20 cellular contexts compared by ENCODE assay signal in the genomic region with DNA sequence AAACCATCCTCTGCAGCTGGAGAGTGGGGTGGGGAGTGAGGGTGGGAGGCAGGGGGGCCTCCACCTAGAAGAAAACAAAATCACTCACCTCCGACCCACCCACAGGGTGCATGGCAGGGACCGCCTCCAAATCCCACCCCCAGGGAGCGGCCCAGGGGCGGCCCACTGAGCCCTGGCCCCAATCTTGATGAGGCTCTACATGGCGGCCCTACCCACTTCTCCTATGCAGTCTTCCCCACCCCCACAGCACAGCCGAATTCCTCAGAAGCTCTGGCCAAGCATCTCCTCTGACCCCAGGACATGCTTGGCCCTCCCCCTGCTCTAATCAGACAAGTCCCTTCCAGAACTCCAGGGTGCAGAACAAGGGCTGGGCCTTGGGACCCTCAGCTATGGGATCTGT. TPM values are rescaled to one million over a fixed set of nuclear protein-coding genes. Genes with fewer than 3 reads are reported as not detected.
DNase-seq lines count a peak whose midpoint lies in the region; ATAC-seq and TF ChIP-seq lines count a peak whose summit lies in the region.
"Had no signal": no experiment of that assay in that cellular context is flagged by ENCODE, and none has a peak within 500 bp of the region (broad histone marks: within the 10 kb centered on the region; RNA-seq: fewer than 3 reads in every experiment).

No MANE protein-coding gene starts in this region.

- H2BK5ac ChIP-seq in neuronal stem cell (ENCODE audit: low read length), result peak overlapping the region; percentile 10

- no peak for DNase-seq in GM23338 (ENCODE audit: low spot score)
- no peak for DNase-seq in RWPE1 (ENCODE audit: low spot score)
- peak; percentile 72 for DNase-seq in endodermal cell
- DNase-seq in neuronal stem cell (ENCODE audit: low spot score), result no peak
- DNase-seq in GM23248, result no peak
- DNase-seq in NCI-H1694 treated with DMSO at 0.1 percent for 48 hours (lab: John Stamatoyannopoulos, UW), result no peak
- no peak for DNase-seq in suprapubic skin (ENCODE audit: low spot score in 2 of 2)
- DNase-seq: Calu3; CD8-positive, alpha-beta T cell; DMS153; GOT3; MM.1S; NCI-H1048; NCI-H1417 treated with DMSO at 0.1 percent for 48 hours; NCI-H187 treated with DMSO at 0.1 percent for 48 hours; NCI-H2227 treated with DMSO at 0.1 percent for 48 hours; NCI-H524; NCI-H774; NK-92 treated with Interleukin-12 subunit alpha and Interleukin-12 subunit beta, amount 100 ng/mL, for 24 hours had no signal

- H4K20me1 ChIP-seq in GM23338 (replicated peaks; ENCODE audit: insufficient read depth) (no peaks in the 10 kb centered on the region; the same call in 1 of the 2 replicates), GM23248 (ENCODE audit: insufficient read depth) (no peaks in the 10 kb centered on the region)
- H4K20me1 ChIP-seq: BLaER1 treated with 17β-estradiol and CSF1 and Interleukin-3, amounts not matched to agents 10 nM and 100 nM had no signal

- H2BK120ac ChIP-seq in neuronal stem cell (ENCODE audit: low read depth, low read length), result peak overlapping the region; percentile 44

- H3K4me1 Mint-ChIP-seq in GM23338, result peaks cover 21% of the 10 kb centered on the region
- peaks cover 30% of the 10 kb centered on the region for H3K4me1 Mint-ChIP-seq in endodermal cell

- no peak for TF ChIP-seq EP300 in suprapubic skin (IDR thresholded peaks at IDR 0.05)

- H3K4ac ChIP-seq in neuronal stem cell (ENCODE audit: low read length), result no peak overlapping the region

- ATAC-seq in GM23338, result peak; percentile 60
- ATAC-seq: CD8-positive, alpha-beta T cell had no signal

- H3K9me3 Mint-ChIP-seq in GM23338 (no peaks in the 10 kb centered on the region), endodermal cell (no peaks in the 10 kb centered on the region)
- H3K9me3 Mint-ChIP-seq: CD8-positive, alpha-beta T cell had no signal

- no peak overlapping the region for H3K23ac ChIP-seq in neuronal stem cell (ENCODE audit: low read depth, low read length, poor library complexity)

- H3K36me3 Mint-ChIP-seq in GM23338 (ENCODE audit: low read depth) (no peaks in the 10 kb centered on the region; the same call in 2 of the 3 replicates), endodermal cell (ENCODE audit: low read depth) (peaks cover 36% of the 10 kb centered on the region)

- peaks cover 15% of the 10 kb centered on the region for H3K27me3 Mint-ChIP-seq in GM23338 (ENCODE audit: insufficient read depth, low read depth, poor library complexity)
- peaks cover 7% of the 10 kb centered on the region for H3K27me3 Mint-ChIP-seq in endodermal cell (ENCODE audit: insufficient read depth)

- no peak for TF ChIP-seq POLR2A in suprapubic skin (IDR thresholded peaks at IDR 0.05)

- H3K9me2 ChIP-seq in GM23338 (ENCODE audit: insufficient read depth), result no peaks in the 10 kb centered on the region
- H3K9me2 ChIP-seq in GM23248 (ENCODE audit: insufficient read depth), result no peaks in the 10 kb centered on the region

- POLR2A ChIA-PET in RWPE1 (lab: Yijun Ruan, JAX; ENCODE audit: low non-redundant PET), result no interaction called here

- peaks cover 3% of the 10 kb centered on the region for H3K79me1 ChIP-seq in neuronal stem cell (ENCODE audit: low read depth, low read length)

- peak overlapping the region; percentile 70 for H3K18ac ChIP-seq in neuronal stem cell (ENCODE audit: low read length)

- no peak overlapping the region for H4K91ac ChIP-seq in neuronal stem cell (ENCODE audit: low read depth, low read length, poor library complexity)

- H3K9me3 ChIP-seq in endodermal cell (ENCODE audit: control insufficient read depth, low read length), result no peaks in the 10 kb centered on the region
- H3K9me3 ChIP-seq in neuronal stem cell (replicated peaks in 1 of 2; ENCODE audit: control insufficient read depth in 2 of 2, insufficient read depth in 1 of 2, low read depth in 1 of 2, low read length in 2 of 2), result no peaks in the 10 kb centered on the region
- H3K9me3 ChIP-seq in GM23248 (ENCODE audit: low read depth), result no peaks in the 10 kb centered on the region
- H3K9me3 ChIP-seq in suprapubic skin, result no peaks in the 10 kb centered on the region
- H3K9me3 ChIP-seq: BLaER1 treated with 17β-estradiol and CSF1 and Interleukin-3, amounts not matched to agents 10 nM and 100 nM had no signal

- peak overlapping the region; percentile 62 for H2BK15ac ChIP-seq in neuronal stem cell (ENCODE audit: low read length)

- H3K4me3 ChIP-seq in GM23338 (no peak overlapping the region), endodermal cell (ENCODE audit: low read length) (no peak overlapping the region), neuronal stem cell (ENCODE audit: low read length in 2 of 2) (no peak overlapping the region), GM23248 (no peak overlapping the region), suprapubic skin (no peak overlapping the region)
- H3K4me3 ChIP-seq: BLaER1 treated with 17β-estradiol and CSF1 and Interleukin-3, amounts not matched to agents 10 nM and 100 nM had no signal

- H2AFZ ChIP-seq in GM23338 (no peak overlapping the region), neuronal stem cell (ENCODE audit: low read length) (no peak overlapping the region), GM23248 (no peak overlapping the region)

- CTCF ChIA-PET in RWPE1 (lab: Yijun Ruan, JAX), result interaction anchor here (0.6 to 0.8 kb wide), 3 partner anchors 10 to 26 kb away, joined by 3 read pairs; no protein-coding TSS in a partner anchor

- H3K9ac ChIP-seq in endodermal cell (ENCODE audit: extremely low read depth, low read length, poor library complexity, severe bottlenecking) (no peak overlapping the region), neuronal stem cell (ENCODE audit: low read depth, low read length, poor library complexity) (no peak overlapping the region), GM23248 (no peak overlapping the region)
- H3K9ac ChIP-seq: BLaER1 treated with 17β-estradiol and CSF1 and Interleukin-3, amounts not matched to agents 10 nM and 100 nM had no signal

- H3K27ac Mint-ChIP-seq in GM23338 (no peak overlapping the region), endodermal cell (no peak overlapping the region)
- H3K27ac Mint-ChIP-seq: CD8-positive, alpha-beta T cell had no signal

- H3K4me2 ChIP-seq in GM23338 (no peak overlapping the region), neuronal stem cell (ENCODE audit: insufficient read depth, low read length, poor library complexity, severe bottlenecking) (no peak overlapping the region), GM23248 (ENCODE audit: unreplicated experiment) (no peak overlapping the region)
- H3K4me2 ChIP-seq: BLaER1 treated with 17β-estradiol and CSF1 and Interleukin-3, amounts not matched to agents 10 nM and 100 nM had no signal

- no peak overlapping the region for H3K27ac ChIP-seq in GM23338 (ENCODE audit: low read depth)
- H3K27ac ChIP-seq in RWPE1, result peak overlapping the region; percentile 15; the same call in 1 of the 2 replicates
- H3K27ac ChIP-seq in endodermal cell (ENCODE audit: low read depth, low read length), result no peak overlapping the region
- no peak overlapping the region for H3K27ac ChIP-seq in neuronal stem cell (replicated peaks; ENCODE audit: low read length)
- no peak overlapping the region for H3K27ac ChIP-seq in GM23248
- no peak overlapping the region for H3K27ac ChIP-seq in suprapubic skin
- H3K27ac ChIP-seq: BLaER1 treated with 17β-estradiol and CSF1 and Interleukin-3, amounts not matched to agents 10 nM and 100 nM had no signal

- no peak for TF ChIP-seq CTCF in GM23338 (conservative IDR thresholded peaks at IDR 0.05; ENCODE audit: low read depth in 2 of 2)
- TF ChIP-seq CTCF in RWPE1 (conservative IDR thresholded peaks at IDR 0.05; ENCODE audit: low read depth), result no peak
- TF ChIP-seq CTCF in endodermal cell (conservative IDR thresholded peaks at IDR 0.05), result no peak
- TF ChIP-seq CTCF in suprapubic skin (IDR thresholded peaks at IDR 0.05), result no peak

- peak overlapping the region; percentile 53 for H2AK5ac ChIP-seq in neuronal stem cell (ENCODE audit: low read depth, low read length)

- H4K8ac ChIP-seq in neuronal stem cell (ENCODE audit: low read depth, low read length), result no peak overlapping the region

- WGBS in endodermal cell (ENCODE audit: insufficient coverage in 1 of 2, insufficient read length in 1 of 2), 2 experiments, result 75% methylated on average over 6 of the region's 6 CpGs; no CpG with 5 or more reads in 1 of the 2 experiments
- WGBS in neuronal stem cell (ENCODE audit: extremely low coverage in 2 of 2, insufficient read length in 2 of 2, insufficient replicate concordance in 1 of 2), 2 donors, result no CpG with 5 or more reads among the region's 6 CpGs
- WGBS in GM23248 (ENCODE audit: low coverage in 1 of 2, low lambda C conversion rate in 2 of 2, missing lambda C conversion rate in 2 of 2), 2 experiments, result 78 to 82% methylated on average over 5 to 6 of the region's 6 CpGs
- 79% methylated on average over 6 of the region's 6 CpGs for WGBS in suprapubic skin

- H3F3A ChIP-seq in GM23338 (replicated peaks; ENCODE audit: low read depth), result no peaks in the 10 kb centered on the region
- peaks cover 5% of the 10 kb centered on the region; the same call in 1 of the 2 replicates for H3F3A ChIP-seq in GM23248 (ENCODE audit: insufficient read depth)

- in situ Hi-C loops in GM23248 (cut with MboI), result no loop called here

- H3K79me2 ChIP-seq in GM23338 (replicated peaks; ENCODE audit: insufficient read depth) (no peaks in the 10 kb centered on the region), GM23248 (ENCODE audit: insufficient read depth) (no peaks in the 10 kb centered on the region)

- no peaks in the 10 kb centered on the region for H3K27me3 ChIP-seq in GM23338 (ENCODE audit: insufficient read depth)
- no peaks in the 10 kb centered on the region for H3K27me3 ChIP-seq in endodermal cell (ENCODE audit: control insufficient read depth, insufficient read depth, low read length, poor library complexity, severe bottlenecking)
- no peaks in the 10 kb centered on the region for H3K27me3 ChIP-seq in neuronal stem cell (ENCODE audit: control insufficient read depth in 3 of 3, insufficient read depth in 3 of 3, low read depth in 1 of 3, low read length in 3 of 3)
- H3K27me3 ChIP-seq in GM23248 (replicated peaks; ENCODE audit: insufficient read depth), result no peaks in the 10 kb centered on the region
- no peaks in the 10 kb centered on the region for H3K27me3 ChIP-seq in suprapubic skin
- H3K27me3 ChIP-seq: BLaER1 treated with 17β-estradiol and CSF1 and Interleukin-3, amounts not matched to agents 10 nM and 100 nM had no signal

- no peak overlapping the region for H2BK12ac ChIP-seq in neuronal stem cell (ENCODE audit: low read length)

- H3K4me1 ChIP-seq in GM23338 (ENCODE audit: insufficient read depth) (no peaks in the 10 kb centered on the region), endodermal cell (ENCODE audit: control insufficient read depth, insufficient read depth, low read length) (peaks cover 15% of the 10 kb centered on the region), neuronal stem cell (ENCODE audit: control insufficient read depth in 2 of 2, insufficient read depth in 1 of 2, low read depth in 1 of 2, low read length in 2 of 2) (peaks cover 22 to 23% of the 10 kb centered on the region in 2 donors), GM23248 (ENCODE audit: insufficient read depth) (peaks cover 6% of the 10 kb centered on the region), suprapubic skin (no peaks in the 10 kb centered on the region)

- no peaks in the 10 kb centered on the region for H3K36me3 ChIP-seq in GM23338 (ENCODE audit: insufficient read depth)
- H3K36me3 ChIP-seq in endodermal cell (ENCODE audit: control insufficient read depth, insufficient read depth, low read length), result peaks cover 6% of the 10 kb centered on the region
- H3K36me3 ChIP-seq in neuronal stem cell (replicated peaks in 1 of 2; ENCODE audit: control insufficient read depth in 2 of 2, insufficient read depth in 2 of 2, low read length in 2 of 2), result peaks cover 8 to 20% of the 10 kb centered on the region in 2 donors
- H3K36me3 ChIP-seq in GM23248 (ENCODE audit: low read depth), result no peaks in the 10 kb centered on the region
- peaks cover 18% of the 10 kb centered on the region for H3K36me3 ChIP-seq in suprapubic skin

- no peak overlapping the region for H3K14ac ChIP-seq in neuronal stem cell (ENCODE audit: low read length)

- H3K4me3 Mint-ChIP-seq in GM23338 (no peak overlapping the region), endodermal cell (no peak overlapping the region)
- H3K4me3 Mint-ChIP-seq: CD8-positive, alpha-beta T cell had no signal

RNA-seq across cellular contexts. Expression of a gene that starts 18.2 kb away (rescaled TPM):
- 692 and 849 TPM in 2 replicates for total RNA-seq in GM23338 (2014; rRNA removed; shearing (Covaris generic))
- polyA plus RNA-seq in GM23338 (2016; fragmentation: Nextera tagmentation; extraction: Ambion mirVana) (110 and 120 TPM in 2 replicates), GM23248 (2016; fragmentation: Nextera tagmentation; extraction: Ambion mirVana) (12.7 and 16.3 TPM in 2 replicates)
- total RNA-seq in endodermal cell (100 to 1,000 TPM; 371 to 498 TPM), suprapubic skin (100 to 1,000 TPM; 278 to 464 (median 359) TPM)
- polyA plus RNA-seq in endodermal cell (2013, experiment 1 of 2), result 301 TPM
- polyA plus RNA-seq in endodermal cell (2013, experiment 2 of 2), result 312 TPM
- 128 TPM for polyA plus RNA-seq in neuronal stem cell (2013, experiment 1 of 2)
- polyA plus RNA-seq in neuronal stem cell (2013, experiment 2 of 2), result 131 TPM
- total RNA-seq in GM23248 (2014; rRNA removed; shearing (Covaris generic)), result 33.8 and 38.2 TPM in 2 replicates

RNA-seq across cellular contexts. Expression of a gene that starts 50.6 kb away (rescaled TPM):
- 110 and 122 TPM in 2 replicates for total RNA-seq in GM23338 (2014; rRNA removed; shearing (Covaris generic))
- polyA plus RNA-seq in GM23338 (2016; fragmentation: Nextera tagmentation; extraction: Ambion mirVana), result 66.0 and 105 TPM in 2 replicates
- total RNA-seq in endodermal cell, result 100 to 1,000 TPM in 1 of 2 donors, 10 to 100 TPM in 1; 85.3 to 108 TPM
- 74.8 TPM for polyA plus RNA-seq in endodermal cell (2013, experiment 1 of 2)
- 69.5 TPM for polyA plus RNA-seq in endodermal cell (2013, experiment 2 of 2)
- 33.5 TPM for polyA plus RNA-seq in neuronal stem cell (2013, experiment 1 of 2)
- polyA plus RNA-seq in neuronal stem cell (2013, experiment 2 of 2), result 31.8 TPM
- total RNA-seq in GM23248 (2014; rRNA removed; shearing (Covaris generic)), result 61.2 and 96.4 TPM in 2 replicates
- 13.3 and 27.7 TPM in 2 replicates for polyA plus RNA-seq in GM23248 (2016; fragmentation: Nextera tagmentation; extraction: Ambion mirVana)
- total RNA-seq in suprapubic skin, result 100 to 1,000 TPM in 3 of 4 donors, 10 to 100 TPM in 1; 79.3 to 176 (median 108) TPM
